8 cellular contexts compared by ENCODE assay signal in the genomic region with DNA sequence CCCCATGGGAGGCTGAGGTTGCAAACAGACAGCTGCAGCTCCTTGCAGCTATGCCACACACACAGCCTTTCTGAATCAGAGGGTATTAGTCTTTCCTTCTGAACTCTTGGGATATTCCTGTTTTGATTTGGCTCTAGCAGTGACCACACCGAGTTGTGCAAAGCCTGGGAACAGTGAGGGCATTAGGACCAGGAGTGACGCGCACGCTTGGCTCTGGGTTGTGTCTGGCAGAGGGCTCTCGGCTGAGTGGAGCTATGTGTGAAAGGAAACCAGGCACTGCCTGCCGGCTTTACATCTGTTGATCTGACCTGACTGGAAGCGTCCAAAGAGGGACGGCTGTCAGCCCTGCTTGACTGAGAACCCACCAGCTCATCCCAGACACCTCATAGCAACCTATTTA. TPM values are rescaled to one million over a fixed set of nuclear protein-coding genes. Genes with fewer than 3 reads are reported as not detected.
A peak's percentile ranks its signal among the peaks of the same experiment; 100 is the strongest.
DNase-seq lines count a peak whose midpoint lies in the region; ATAC-seq and TF ChIP-seq lines count a peak whose summit lies in the region.

A gene with protein sequence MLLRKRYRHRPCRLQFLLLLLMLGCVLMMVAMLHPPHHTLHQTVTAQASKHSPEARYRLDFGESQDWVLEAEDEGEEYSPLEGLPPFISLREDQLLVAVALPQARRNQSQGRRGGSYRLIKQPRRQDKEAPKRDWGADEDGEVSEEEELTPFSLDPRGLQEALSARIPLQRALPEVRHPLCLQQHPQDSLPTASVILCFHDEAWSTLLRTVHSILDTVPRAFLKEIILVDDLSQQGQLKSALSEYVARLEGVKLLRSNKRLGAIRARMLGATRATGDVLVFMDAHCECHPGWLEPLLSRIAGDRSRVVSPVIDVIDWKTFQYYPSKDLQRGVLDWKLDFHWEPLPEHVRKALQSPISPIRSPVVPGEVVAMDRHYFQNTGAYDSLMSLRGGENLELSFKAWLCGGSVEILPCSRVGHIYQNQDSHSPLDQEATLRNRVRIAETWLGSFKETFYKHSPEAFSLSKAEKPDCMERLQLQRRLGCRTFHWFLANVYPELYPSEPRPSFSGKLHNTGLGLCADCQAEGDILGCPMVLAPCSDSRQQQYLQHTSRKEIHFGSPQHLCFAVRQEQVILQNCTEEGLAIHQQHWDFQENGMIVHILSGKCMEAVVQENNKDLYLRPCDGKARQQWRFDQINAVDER (plus strand): TSS at position 292 of the 400 bp plus-strand sequence. CDS start 472 bp downstream, outside the sequence.

- DNase-seq in NCI-H446 (lab: John Stamatoyannopoulos, UW) (peak; percentile 19 to 66), dermis microvascular lymphatic vessel endothelial cell (ENCODE audit: low read depth in 2 of 2) (peak; percentile 82 to 95), right lobe of liver (peak; percentile 88 to 90 (median 88)), testis (peak; percentile 80), A172 (ENCODE audit: low spot score) (no peak)
- DNase-seq in activated CD4-positive, alpha-beta T cell treated with anti-CD3 and anti-CD28 coated beads for 4 hours, result no peak
- no peak for DNase-seq in stimulated activated CD4-positive, alpha-beta T cell treated with anti-CD3 and anti-CD28 coated beads, Interleukin-12 subunit alpha, Interleukin-12 subunit beta, amount 100 ng/mL, for 4 hours

- TF ChIP-seq CTCF in right lobe of liver (IDR thresholded peaks at IDR 0.05), result no peak
- no peak for TF ChIP-seq CTCF in testis (IDR thresholded peaks at IDR 0.05)

- 19% methylated on average over 8 of the region's 8 CpGs for WGBS in right lobe of liver (ENCODE audit: insufficient coverage, low coverage, low lambda C conversion rate, missing lambda C conversion rate)
- WGBS in testis, 2 donors, result 29 to 37% methylated on average over 8 of the region's 8 CpGs

- H3K27ac ChIP-seq in right lobe of liver (peak within 1 kb of the TSS in 2 of 3 donors; percentile 21 to 51), testis (peak within 1 kb of the TSS in 1 of 2 donors; percentile 25)

- TF ChIP-seq POLR2A in right lobe of liver (IDR thresholded peaks at IDR 0.05) (no peak), testis (IDR thresholded peaks at IDR 0.05) (no peak)

- H3K27me3 ChIP-seq in right lobe of liver, result no peaks in the 10 kb centered on the region
- no peaks in the 10 kb centered on the region for H3K27me3 ChIP-seq in testis

- H3K4me1 ChIP-seq in right lobe of liver (peaks cover 0 to 4% (median 0%) of the 10 kb centered on the region in 4 donors), testis (peaks cover 9% of the 10 kb centered on the region)

- no peaks in the 10 kb centered on the region for H3K9me3 ChIP-seq in right lobe of liver
- no peaks in the 10 kb centered on the region for H3K9me3 ChIP-seq in testis

- H3K36me3 ChIP-seq in right lobe of liver (no peaks in the 10 kb centered on the region), testis (ENCODE audit: low read depth, missing control alignments) (no peaks in the 10 kb centered on the region)

- ATAC-seq in right lobe of liver (peak; percentile 77 to 86 (median 85)), GM19328 (IDR thresholded peaks at IDR 0.05; ENCODE audit: unreplicated experiment) (no peak)

- peak within 1 kb of the TSS in 2 of 3 donors; percentile 7 to 18 for H3K4me3 ChIP-seq in right lobe of liver
- H3K4me3 ChIP-seq in testis, result no peak within 1 kb of the TSS

- intact Hi-C loops in right lobe of liver (cut with DNase I), result loop anchor here in 1 of 2 donors (5.0 kb wide), 1 partner anchor 122 kb away; no protein-coding TSS in a partner anchor
- intact Hi-C loops in testis (cut with DNase I; ENCODE audit: low total_unique reads), result no loop called here

RNA-seq across cellular contexts. Expression of the gene that starts here (rescaled TPM):
- total RNA-seq in dermis microvascular lymphatic vessel endothelial cell (29.1 and 98.9 TPM in 2 replicates), right lobe of liver (1 to 10 TPM; 2.0 to 9.2 (median 4.0) TPM), testis (10 to 100 TPM in 1 of 2 donors, 1 to 10 TPM in 1; 6.6 to 13.0 TPM)
- 16.5 TPM for polyA plus RNA-seq in testis (ENCODE audit: insufficient read depth, low read depth, low replicate concordance)
- not detected in 2 replicates for total RNA-seq in A172 (2014; rRNA removed; shearing (Covaris generic))

Comparison
In these comparisons a context has a peak if more than half of its experiments do, and no peak if none do; other contexts are left out.
1. DNase-seq: peak in NCI-H446 (2 of 2), dermis microvascular lymphatic vessel endothelial cell (2 of 2), right lobe of liver (3 of 3) and testis (single experiment); none in A172 (single experiment), activated CD4-positive, alpha-beta T cell treated with anti-CD3 and anti-CD28 coated beads for 4 hours (0 of 2) and stimulated activated CD4-positive, alpha-beta T cell treated with anti-CD3 and anti-CD28 coated beads, Interleukin-12 subunit alpha, Interleukin-12 subunit beta, amount 100 ng/mL, for 4 hours (single experiment).
2. H3K4me3 ChIP-seq: peak in right lobe of liver (2 of 3); none in testis (0 of 2).